In the genomic region with DNA sequence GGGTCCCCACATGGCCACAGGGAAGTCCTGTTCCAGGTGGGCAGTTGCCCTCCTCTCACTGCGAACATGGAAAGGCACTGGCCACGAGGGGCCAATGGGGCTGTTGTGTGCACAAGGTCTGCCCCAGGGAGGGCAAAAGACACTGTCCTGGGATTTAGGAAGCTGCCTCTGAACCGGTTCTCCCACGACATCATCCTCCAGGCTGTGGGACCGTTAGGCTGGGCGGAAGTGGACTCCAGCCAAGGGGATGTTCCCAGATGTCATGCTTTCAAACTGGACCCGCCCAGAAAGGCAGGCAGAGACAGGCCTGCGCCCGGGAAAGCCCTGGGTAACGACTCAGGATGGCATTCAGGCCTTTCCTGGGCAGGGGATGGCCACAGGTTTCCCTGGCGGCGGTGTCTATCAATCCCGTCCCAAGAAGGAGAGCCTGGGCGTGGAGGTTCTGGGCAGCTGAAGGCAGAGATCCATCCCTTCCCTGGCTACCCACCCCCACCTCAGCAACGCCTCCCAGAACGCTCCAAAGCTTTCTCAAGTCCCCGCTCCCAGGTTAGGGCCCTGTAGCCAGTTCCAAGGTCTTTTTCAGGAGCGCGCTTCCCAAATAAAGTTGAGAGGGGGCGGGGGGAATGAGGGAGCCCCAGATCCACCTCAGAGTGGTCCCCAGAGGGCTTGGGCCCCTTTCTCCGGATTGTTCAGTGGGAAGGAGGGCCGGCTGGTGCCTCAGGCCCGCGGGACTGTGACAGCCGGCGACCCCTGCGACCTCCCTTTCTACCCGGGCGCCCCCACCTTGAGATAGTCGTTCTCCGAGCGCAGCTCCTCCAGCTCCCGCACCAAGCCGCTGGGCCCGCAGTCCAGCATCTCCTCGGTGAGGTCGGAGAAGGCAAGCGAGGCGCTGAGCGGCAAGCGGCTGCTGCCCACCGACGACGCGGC, we compare ENCODE assay signal across 8 cellular contexts. TPM values are rescaled to one million over a fixed set of nuclear protein-coding genes. Genes with fewer than 3 reads are reported as not detected.
DNase-seq lines count a peak whose midpoint lies in the region; ATAC-seq and TF ChIP-seq lines count a peak whose summit lies in the region.

No MANE protein-coding gene starts in this region.

- CTCF ChIA-PET in BJ (lab: Yijun Ruan, JAX), result interaction anchor here (0.7 to 3.2 kb wide), 15 partner anchors 11 to 249 kb away, joined by 3 to 21 read pairs (median 6); partner anchors contain the start of genes DSN1 and NDRG3

- H3K27ac ChIP-seq in RWPE2 (ENCODE audit: poor library complexity, severe bottlenecking) (peak overlapping the region; percentile 92), dorsolateral prefrontal cortex (peak overlapping the region; percentile 76 to 96 (median 91)), right lobe of liver (peak overlapping the region; percentile 44 to 57 (median 51)), subcutaneous abdominal adipose tissue (ENCODE audit: low read depth, low read length) (peak overlapping the region; percentile 57)

- ATAC-seq in RWPE2 (ENCODE audit: low read depth), result peak; percentile 74
- ATAC-seq in right lobe of liver, result peak; percentile 66 to 81 (median 70)
- ATAC-seq in GM21825 (IDR thresholded peaks at IDR 0.05; ENCODE audit: unreplicated experiment), result no peak
- no peak for ATAC-seq in HG02884 (IDR thresholded peaks at IDR 0.05; ENCODE audit: unreplicated experiment)

- peak overlapping the region; percentile 41 to 91 (median 64) for H3K9ac ChIP-seq in subcutaneous abdominal adipose tissue (ENCODE audit: low read length in 5 of 5)

- H3K36me3 ChIP-seq in BJ (ENCODE audit: control insufficient read depth, insufficient read depth, low read length), result no peaks in the 10 kb centered on the region; the same call in 1 of the 2 replicates
- H3K36me3 ChIP-seq in RWPE2 (ENCODE audit: low read depth), result peaks cover 32% of the 10 kb centered on the region
- H3K36me3 ChIP-seq in right lobe of liver, result no peaks in the 10 kb centered on the region
- H3K36me3 ChIP-seq in subcutaneous abdominal adipose tissue (ENCODE audit: control insufficient read depth in 5 of 5, insufficient read depth in 5 of 5, low read length in 5 of 5), result peaks cover 0 to 14% (median 6%) of the 10 kb centered on the region in 5 donors

- peak overlapping the region; percentile 92 for H3K27ac Mint-ChIP-seq in HFFc6

- H3K4me3 ChIP-seq in BJ (ENCODE audit: low read depth, low read length), result peak overlapping the region; percentile 61
- H3K4me3 ChIP-seq in RWPE2 (ENCODE audit: severe bottlenecking), result peak overlapping the region; percentile 97
- peak overlapping the region; percentile 48 to 85 (median 69) for H3K4me3 ChIP-seq in dorsolateral prefrontal cortex
- H3K4me3 ChIP-seq in right lobe of liver, result peak overlapping the region in 2 of 3 donors; percentile 23 to 58
- peak overlapping the region; percentile 57 to 74 (median 68) for H3K4me3 ChIP-seq in subcutaneous abdominal adipose tissue (ENCODE audit: low read depth in 1 of 5, low read length in 5 of 5)

- TF ChIP-seq CTCF in BJ (IDR thresholded peaks at IDR 0.05; ENCODE audit: insufficient read depth, low read depth, low read length) (no peak), HFFc6 (IDR thresholded peaks at IDR 0.05) (no peak), RWPE2 (IDR thresholded peaks at IDR 0.05; ENCODE audit: poor library complexity, severe bottlenecking) (no peak), dorsolateral prefrontal cortex (IDR thresholded peaks at IDR 0.05 in 54 of 56, conservative IDR thresholded peaks at IDR 0.05 in 2 of 56; ENCODE audit: low read depth in 1 of 56, partially characterized antibody in 56 of 56) (peak in 9 of 56 donors; percentile 3 to 33 (median 9)), right lobe of liver (IDR thresholded peaks at IDR 0.05) (no peak)

- no peaks in the 10 kb centered on the region for H3K9me3 Mint-ChIP-seq in HFFc6

- WGBS in right lobe of liver (ENCODE audit: insufficient coverage, low coverage, low lambda C conversion rate, missing lambda C conversion rate), result 50% methylated on average over 6 of the region's 45 CpGs

- H3K4me1 Mint-ChIP-seq in HFFc6 (ENCODE audit: low read depth), result peaks cover 55% of the 10 kb centered on the region

- POLR2A ChIA-PET in BJ (lab: Charles Lee), result interaction anchor here (0.8 to 1.3 kb wide), 2 partner anchors 14 to 31 kb away, joined by 3 to 5 read pairs; no protein-coding TSS in a partner anchor

- no peaks in the 10 kb centered on the region for H3K27me3 ChIP-seq in BJ (ENCODE audit: control insufficient read depth, insufficient read depth, low read length)
- no peaks in the 10 kb centered on the region for H3K27me3 ChIP-seq in RWPE2 (ENCODE audit: insufficient read depth, poor library complexity, severe bottlenecking)
- H3K27me3 ChIP-seq in dorsolateral prefrontal cortex, result no peaks in the 10 kb centered on the region
- peaks cover 0 to 7% of the 10 kb centered on the region in 2 donors for H3K27me3 ChIP-seq in right lobe of liver
- H3K27me3 ChIP-seq in subcutaneous abdominal adipose tissue (ENCODE audit: control insufficient read depth in 5 of 5, insufficient read depth in 4 of 5, low read length in 5 of 5), result peaks cover 0 to 3% (median 0%) of the 10 kb centered on the region in 5 donors

- no peaks in the 10 kb centered on the region for H3K9me3 ChIP-seq in RWPE2 (ENCODE audit: severe bottlenecking)
- H3K9me3 ChIP-seq in right lobe of liver, result no peaks in the 10 kb centered on the region
- H3K9me3 ChIP-seq in subcutaneous abdominal adipose tissue (ENCODE audit: control insufficient read depth in 5 of 5, low read length in 5 of 5), result no peaks in the 10 kb centered on the region

- peaks cover 2% of the 10 kb centered on the region for H3K27me3 Mint-ChIP-seq in HFFc6 (ENCODE audit: insufficient read depth)

- H3K4me3 Mint-ChIP-seq in HFFc6, result peak overlapping the region; percentile 92

- H3K36me3 Mint-ChIP-seq in HFFc6 (ENCODE audit: low read depth), result peaks cover 12% of the 10 kb centered on the region

- TF ChIP-seq POLR2A in right lobe of liver (IDR thresholded peaks at IDR 0.05), result peak; percentile 45

- intact Hi-C loops in dorsolateral prefrontal cortex (cut with DNase I), result loop anchor here (2.0 to 10.0 kb wide), 8 partner anchors 27 to 257 kb away; partner anchors contain the start of genes DSN1 (in 2 of the 2), RAB5IF (in 2 of the 2) and NDRG3 (in 1 of the 2)
- intact Hi-C loops in right lobe of liver (cut with DNase I), result no loop called here

- DNase-seq in BJ (ENCODE audit: low read depth), result peak; percentile 45
- peak; percentile 91 for DNase-seq in HFFc6
- peak; percentile 100 for DNase-seq in RWPE2 (ENCODE audit: low spot score)
- DNase-seq in dorsolateral prefrontal cortex, result peak; percentile 55 to 88 (median 86)
- peak; percentile 70 to 82 (median 72) for DNase-seq in right lobe of liver

- H3K4me1 ChIP-seq in RWPE2 (ENCODE audit: insufficient read depth, poor library complexity, severe bottlenecking) (peaks cover 44% of the 10 kb centered on the region), right lobe of liver (peaks cover 0 to 7% (median 0%) of the 10 kb centered on the region in 4 donors), subcutaneous abdominal adipose tissue (ENCODE audit: control insufficient read depth in 5 of 5, insufficient read depth in 5 of 5, low read length in 5 of 5) (peaks cover 21 to 66% (median 33%) of the 10 kb centered on the region in 5 donors)

RNA-seq across cellular contexts. Expression of gene TLDC2, which starts 13.8 kb away (rescaled TPM):
- 0.37 and 0.54 TPM in 2 replicates for polyA plus RNA-seq in BJ (2011; rRNA removed)
- polyA minus RNA-seq in BJ (2011; rRNA and poly(A)+ RNA removed), result 0.36 TPM in 1 of 2 replicates, not detected in the other
- under 1 TPM; 0.17 to 0.55 (median 0.39) TPM for total RNA-seq in HFFc6 (2021; fragmentation: NEBNext Ultra II Directional; extraction: Animal tissue kit (Norgen Biotek cat#: 25700))
- total RNA-seq in dorsolateral prefrontal cortex (under 1 TPM in 4 of 120 experiments, not detected in 116; 0.32 to 0.57 (median 0.38) TPM), right lobe of liver (under 1 TPM in 1 of 6 experiments, not detected in 5; 0.43 TPM)

Comparison
In these comparisons a context has a peak if more than half of its experiments do, and no peak if none do; other contexts are left out.
1. DNase-seq: peak in every context shown above with its lines; median percentile 100 in RWPE2; 91 in HFFc6; 86 in dorsolateral prefrontal cortex; 72 in right lobe of liver; 45 in BJ.
2. H3K4me3 ChIP-seq: peak in every context shown above with its lines; median percentile 97 in RWPE2; 69 in dorsolateral prefrontal cortex; 68 in subcutaneous abdominal adipose tissue; 61 in BJ; 40 in right lobe of liver.
3. ATAC-seq: peak in RWPE2 (single experiment) and right lobe of liver (4 of 4); none in GM21825 (single experiment) and HG02884 (single experiment).
4. intact Hi-C loops: an anchor here in dorsolateral prefrontal cortex (2.0 to 10.0 kb wide); none called in right lobe of liver.
5. Peak in every context shown above with its lines, with median percentiles within 50 percentile points of each other: H3K27ac ChIP-seq.